ENCODE assay signal across 8 cellular contexts in genomic region chr7:113118074-113118959, GRCh38. TPM values are rescaled to one million over a fixed set of nuclear protein-coding genes. Genes with fewer than 3 reads are reported as not detected.
DNase-seq lines count a peak whose midpoint lies in the region; ATAC-seq, FAIRE-seq and TF ChIP-seq lines count a peak whose summit lies in the region.

A gene with protein sequence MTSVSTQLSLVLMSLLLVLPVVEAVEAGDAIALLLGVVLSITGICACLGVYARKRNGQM (minus strand): TSS chr7:113118554. CDS start chr7:113117578, 976 bp downstream.

- H3K4me3 Mint-ChIP-seq in activated B cell treated with CpG ODN at 0.5 μM for 24 hours: peak within 1 kb of the TSS; percentile 93

- H3K27me3 Mint-ChIP-seq in activated B cell treated with CpG ODN at 0.5 μM for 24 hours: no peaks in the 10 kb centered on the region

- H3K27ac Mint-ChIP-seq in activated B cell treated with CpG ODN at 0.5 μM for 24 hours: peak within 1 kb of the TSS; percentile 97

- H3K4me3 ChIP-seq in AG04450 (ENCODE audit: low read depth, low read length): peak within 1 kb of the TSS; percentile 74

- no peaks in the 10 kb centered on the region for H3K9me3 Mint-ChIP-seq in activated B cell treated with CpG ODN at 0.5 μM for 24 hours

- H3K36me3 Mint-ChIP-seq in activated B cell treated with CpG ODN at 0.5 μM for 24 hours (ENCODE audit: low read depth): peaks cover 25% of the 10 kb centered on the region

- intact Hi-C loops in activated B cell treated with CpG ODN at 0.5 μM for 24 hours (cut with micrococcal nuclease): loop anchor here (1.0 to 5.0 kb wide), 7 partner anchors 136 to 1556 kb away; partner anchors contain the start of genes DOCK4, IFRD1, IMMP2L and TMEM168

- TF ChIP-seq CTCF in AG04450 (IDR thresholded peaks at IDR 0.05; ENCODE audit: low read depth, low read length): no peak
- TF ChIP-seq CTCF in activated B cell treated with CpG ODN at 0.5 μM for 24 hours (IDR thresholded peaks at IDR 0.05): no peak

- CTCF ChIA-PET in AG04450 (lab: Charles Lee) (interaction anchor here (0.6 to 0.7 kb wide), 6 partner anchors 10 to 568 kb away, joined by 3 to 13 read pairs (median 6); no protein-coding TSS in a partner anchor), activated B cell treated with CpG ODN at 0.5 μM for 24 hours (lab: Charles Lee) (no interaction called here)

- no peaks in the 10 kb centered on the region for H3K27me3 ChIP-seq in AG04450 (ENCODE audit: control insufficient read depth, insufficient read depth, low read length)

- H3K27ac ChIP-seq in AG04450 (ENCODE audit: low read depth, low read length) (no peak within 1 kb of the TSS), caudate nucleus (ENCODE audit: low read depth, low read length) (peak within 1 kb of the TSS; percentile 75)

- FAIRE-seq in islet of Langerhans (lab: Jason Lieb, UNC): peak; percentile 95

- ATAC-seq in GM18909 (IDR thresholded peaks at IDR 0.05; ENCODE audit: poor library complexity, unreplicated experiment) (peak; percentile 99), HG03175 (IDR thresholded peaks at IDR 0.05; ENCODE audit: unreplicated experiment) (peak; percentile 99), activated B cell treated with CpG ODN at 0.5 μM for 24 hours (ENCODE audit: low read depth) (peak; percentile 100)

- H3K4me1 Mint-ChIP-seq in activated B cell treated with CpG ODN at 0.5 μM for 24 hours: peaks cover 23% of the 10 kb centered on the region

- no peaks in the 10 kb centered on the region for H3K9me3 ChIP-seq in AG04450 (ENCODE audit: control insufficient read depth, insufficient read depth, low read length)

- POLR2A ChIA-PET in AG04450 (lab: Yijun Ruan, JAX): interaction anchor here (0.7 kb wide), 3 partner anchors 179 to 1288 kb away, joined by 4 to 8 read pairs (median 8); partner anchors contain the start of gene IFRD1
- POLR2A ChIA-PET in activated B cell treated with CpG ODN at 0.5 μM for 24 hours (lab: Charles Lee): interaction anchor here (0.6 to 1.6 kb wide), 4 partner anchors 178 to 668 kb away, joined by 4 to 11 read pairs (median 6); partner anchors contain the start of gene IFRD1

- DNase-seq in AG04450 (ENCODE audit: low read depth, low spot score) (peak; percentile 64), NCI-H345 (lab: John Stamatoyannopoulos, UW) (peak; percentile 95), activated B cell treated with CpG ODN at 0.5 μM for 24 hours (peak; percentile 77), caudate nucleus (lab: John Stamatoyannopoulos, UW) (peak; percentile 16 to 97 (median 87))
- DNase-seq in stimulated activated CD4-positive, alpha-beta T cell treated with anti-CD3 and anti-CD28 coated beads, Interleukin-12 subunit alpha, Interleukin-12 subunit beta, amount 100 ng/mL, for 4 hours: peak; percentile 84

RNA-seq across cellular contexts. Expression of the gene that starts here (rescaled TPM):
- polyA plus RNA-seq in AG04450 (2011; rRNA removed): 65.2 and 82.8 TPM in 2 replicates
- polyA minus RNA-seq in AG04450 (2011; rRNA and poly(A)+ RNA removed): 8.7 and 15.9 TPM in 2 replicates
- total RNA-seq in activated B cell treated with CpG ODN at 0.5 μM for 24 hours: 28.7 and 30.6 TPM in 2 replicates
